Comparison of ENCODE assay signal across 9 cellular contexts in genomic region chr10:97543025-97543546, GRCh38. TPM values are rescaled to one million over a fixed set of nuclear protein-coding genes. Genes with fewer than 3 reads are reported as not detected.
A peak's percentile ranks its signal among the peaks of the same experiment; 100 is the strongest.
DNase-seq lines count a peak whose midpoint lies in the region; ATAC-seq, FAIRE-seq and TF ChIP-seq lines count a peak whose summit lies in the region.
"Had no signal": no experiment of that assay in that cellular context is flagged by ENCODE, and none has a peak within 500 bp of the region (broad histone marks: within the 10 kb centered on the region; RNA-seq: fewer than 3 reads in every experiment).

No MANE protein-coding gene starts in this region.

- peaks cover 10% of the 10 kb centered on the region for H3K9me3 Mint-ChIP-seq in glutamatergic neuron (ENCODE audit: unreplicated experiment)

- H3K4me2 ChIP-seq in DND-41 (ENCODE audit: insufficient read depth, low read length): no peak overlapping the region
- H3K4me2 ChIP-seq in trophoblast cell (ENCODE audit: low read length): peak overlapping the region; percentile 13
- H3K4me2 ChIP-seq: KMS-11 had no signal

- peak overlapping the region; percentile 99 for H2BK120ac ChIP-seq in trophoblast cell (ENCODE audit: insufficient read depth, low read length, poor library complexity)

- peak overlapping the region; percentile 91 for H2BK12ac ChIP-seq in trophoblast cell (ENCODE audit: low read length)

- peak; percentile 96 for FAIRE-seq in urothelium cell line (lab: Jason Lieb, UNC)

- peaks cover 9% of the 10 kb centered on the region for H3K27me3 Mint-ChIP-seq in glutamatergic neuron (ENCODE audit: unreplicated experiment)

- H3K9me3 ChIP-seq in DND-41 (ENCODE audit: insufficient read depth, low read length, severe bottlenecking): no peaks in the 10 kb centered on the region
- no peaks in the 10 kb centered on the region for H3K9me3 ChIP-seq in trophoblast cell (ENCODE audit: insufficient read depth, low read depth, low read length)

- no CpG with 5 or more reads among the region's 10 CpGs for WGBS in trophoblast cell (ENCODE audit: extremely low coverage, insufficient coverage, insufficient read length)

- H2AFZ ChIP-seq in DND-41 (ENCODE audit: low read depth, low read length) (no peak overlapping the region), trophoblast cell (ENCODE audit: insufficient read depth, low read length, poor library complexity) (no peak overlapping the region)

- H2BK5ac ChIP-seq in trophoblast cell (ENCODE audit: low read depth, low read length, poor library complexity): peak overlapping the region; percentile 97

- H3K36me3 ChIP-seq in DND-41 (ENCODE audit: insufficient read depth, low read length) (no peaks in the 10 kb centered on the region), trophoblast cell (ENCODE audit: control insufficient read depth in 1 of 2, insufficient read depth in 2 of 2, low read length in 2 of 2) (no peaks in the 10 kb centered on the region)

- H3K4me3 ChIP-seq in DND-41 (ENCODE audit: low read depth in 1 of 2, low read length in 2 of 2) (no peak overlapping the region), trophoblast cell (ENCODE audit: low read depth, low read length) (no peak overlapping the region)

- H3K79me2 ChIP-seq in DND-41 (ENCODE audit: insufficient read depth, low read length) (no peaks in the 10 kb centered on the region), trophoblast cell (ENCODE audit: control insufficient read depth, insufficient read depth, low read length, poor library complexity) (peaks cover 2% of the 10 kb centered on the region)

- H3K27ac ChIP-seq in DND-41 (ENCODE audit: low read length) (no peak overlapping the region), trophoblast cell (ENCODE audit: low read depth, low read length) (peak overlapping the region; percentile 98)
- H3K27ac ChIP-seq: KMS-11 had no signal

- peak overlapping the region; percentile 98 for H4K91ac ChIP-seq in trophoblast cell (ENCODE audit: low read depth, low read length)

- peak overlapping the region; percentile 72 for H3K4ac ChIP-seq in trophoblast cell (ENCODE audit: low read depth, low read length)

- H2AK5ac ChIP-seq in trophoblast cell (ENCODE audit: low read length): peak overlapping the region; percentile 13

- H3K36me3 Mint-ChIP-seq in glutamatergic neuron (ENCODE audit: unreplicated experiment): no peaks in the 10 kb centered on the region

- H3K4me1 Mint-ChIP-seq in glutamatergic neuron (ENCODE audit: low read depth, unreplicated experiment): peaks cover 27% of the 10 kb centered on the region

- H4K20me1 ChIP-seq in DND-41 (ENCODE audit: insufficient read depth, low read length): no peaks in the 10 kb centered on the region

- H3K27ac Mint-ChIP-seq in glutamatergic neuron (ENCODE audit: unreplicated experiment): peak overlapping the region; percentile 97

- H3K4me3 Mint-ChIP-seq in glutamatergic neuron (ENCODE audit: unreplicated experiment): peak overlapping the region; percentile 82

- ATAC-seq in DND-41 (ENCODE audit: insufficient read depth, low read depth) (peak; percentile 42; the same call in 2 of the 3 replicates), GM18498 (IDR thresholded peaks at IDR 0.05; ENCODE audit: unreplicated experiment) (no peak)

- peak overlapping the region; percentile 86 for H4K8ac ChIP-seq in trophoblast cell (ENCODE audit: low read depth, low read length)

- peak overlapping the region; percentile 39 for H4K12ac ChIP-seq in trophoblast cell (ENCODE audit: low read depth, low read length)

- H3K18ac ChIP-seq in trophoblast cell (ENCODE audit: low read length): peak overlapping the region; percentile 86

- peak overlapping the region; percentile 68 for H3K14ac ChIP-seq in trophoblast cell (ENCODE audit: low read length)

- TF ChIP-seq CTCF in DND-41 (IDR thresholded peaks at IDR 0.05; ENCODE audit: borderline replicate concordance, extremely low read depth, low read length, poor library complexity, severe bottlenecking) (no peak), glutamatergic neuron (IDR thresholded peaks at IDR 0.05; ENCODE audit: partially characterized antibody, unreplicated experiment) (no peak)

- DNase-seq in DND-41: peak; percentile 7
- DNase-seq in OCI-M1 (lab: John Stamatoyannopoulos, UW): peak; percentile 64
- DNase-seq in activated T-helper 9 cell treated with anti-CD3 and anti-CD28 coated beads, Interleukin-2, amount 50 U/mL, for 16 hours (ENCODE audit: low read depth): peak; percentile 28
- no peak for DNase-seq in glutamatergic neuron
- peak; percentile 83 to 87 for DNase-seq in trophoblast cell
- peak; percentile 96 for DNase-seq in urothelium cell line (ENCODE audit: low spot score)
- no peak for DNase-seq in D341Med (ENCODE audit: low spot score)

- no peak overlapping the region for H3K23ac ChIP-seq in trophoblast cell (ENCODE audit: low read length)

- no peaks in the 10 kb centered on the region for H3K4me1 ChIP-seq in DND-41 (ENCODE audit: insufficient read depth, low read length)
- H3K4me1 ChIP-seq in trophoblast cell (ENCODE audit: control insufficient read depth in 1 of 2, insufficient read depth in 2 of 2, low read length in 2 of 2): peaks cover 45% of the 10 kb centered on the region in 2 experiments

- H3K9ac ChIP-seq in DND-41 (ENCODE audit: low read depth, low read length) (no peak overlapping the region), trophoblast cell (ENCODE audit: low read length) (no peak overlapping the region)
- H3K9ac ChIP-seq: KMS-11 had no signal

- no peaks in the 10 kb centered on the region for H3K27me3 ChIP-seq in DND-41 (ENCODE audit: insufficient read depth, low read length, poor library complexity)
- no peaks in the 10 kb centered on the region for H3K27me3 ChIP-seq in trophoblast cell (ENCODE audit: insufficient read depth, low read length)

- H3K79me1 ChIP-seq in trophoblast cell (ENCODE audit: low read length): peaks cover 25% of the 10 kb centered on the region

RNA-seq across cellular contexts. Expression of gene ANKRD2, which starts 29.5 kb away (rescaled TPM):
- not detected for total RNA-seq in glutamatergic neuron (ENCODE audit: unreplicated experiment)
- 0.25 and 0.39 TPM in 2 replicates for polyA plus RNA-seq in trophoblast cell (2013)

RNA-seq across cellular contexts. Expression of gene HOGA1, which starts 41.1 kb away (rescaled TPM):
- total RNA-seq in glutamatergic neuron (ENCODE audit: unreplicated experiment): not detected
- 0.01 TPM in 1 of 2 replicates, not detected in the other for polyA plus RNA-seq in trophoblast cell (2013)

RNA-seq across cellular contexts. Expression of gene UBTD1, which starts 44.4 kb away (rescaled TPM):
- total RNA-seq in glutamatergic neuron (ENCODE audit: unreplicated experiment): 8.0 TPM
- 12.9 and 13.5 TPM in 2 replicates for polyA plus RNA-seq in trophoblast cell (2013)

RNA-seq across cellular contexts. Expression of gene MMS19, which starts 44.9 kb away (rescaled TPM):
- 139 TPM for total RNA-seq in glutamatergic neuron (ENCODE audit: unreplicated experiment)
- 91.9 and 93.6 TPM in 2 replicates for polyA plus RNA-seq in trophoblast cell (2013)

RNA-seq across cellular contexts. Expression of gene C10orf62, which starts 46.4 kb away (rescaled TPM):
- total RNA-seq in glutamatergic neuron (ENCODE audit: unreplicated experiment): not detected
- not detected in 2 replicates for polyA plus RNA-seq in trophoblast cell (2013)

Comparison
In these comparisons a context has a peak if more than half of its experiments do, and no peak if none do; other contexts are left out.
1. DNase-seq: peak in DND-41 (single experiment), OCI-M1 (single experiment), activated T-helper 9 cell treated with anti-CD3 and anti-CD28 coated beads, Interleukin-2, amount 50 U/mL, for 16 hours (single experiment), trophoblast cell (2 of 2) and urothelium cell line (single experiment); none in glutamatergic neuron (single experiment) and D341Med (single experiment).